ENCODE assay signal across 10 cellular contexts in genomic region chr12:2804390-2805145, GRCh38. TPM values are rescaled to one million over a fixed set of nuclear protein-coding genes. Genes with fewer than 3 reads are reported as not detected.
A peak's percentile ranks its signal among the peaks of the same experiment; 100 is the strongest.
DNase-seq lines count a peak whose midpoint lies in the region; ATAC-seq, FAIRE-seq and TF ChIP-seq lines count a peak whose summit lies in the region.
"Had no signal": no experiment of that assay in that cellular context is flagged by ENCODE, and none has a peak within 500 bp of the region (broad histone marks: within the 10 kb centered on the region; RNA-seq: fewer than 3 reads in every experiment).

No MANE protein-coding gene starts in this region.

- H3K27me3 ChIP-seq in endothelial cell of umbilical vein (ENCODE audit: control insufficient read depth in 2 of 2, insufficient read depth in 2 of 2, low read length in 2 of 2), result no peaks in the 10 kb centered on the region
- H3K27me3 ChIP-seq in naive thymus-derived CD4-positive, alpha-beta T cell (ENCODE audit: control insufficient read depth in 2 of 2, insufficient read depth in 2 of 2, low read length in 2 of 2), result no peaks in the 10 kb centered on the region

- POLR2A ChIA-PET in endothelial cell of umbilical vein (lab: Charles Lee), result interaction anchor here (1.1 kb wide), 1 partner anchor 9 kb away, joined by 3 read pairs; the partner anchor contains the start of gene ITFG2
- POLR2A ChIA-PET in naive thymus-derived CD4-positive, alpha-beta T cell (lab: Charles Lee), result interaction anchor here (1.1 kb wide), 1 partner anchor 9 kb away, joined by 3 read pairs; no protein-coding TSS in a partner anchor

- no peak overlapping the region for H2AFZ ChIP-seq in endothelial cell of umbilical vein (ENCODE audit: low read depth, low read length)

- H3K4me1 ChIP-seq in endothelial cell of umbilical vein (ENCODE audit: control insufficient read depth, extremely low read depth, insufficient read depth, low read length), result peaks cover 6% of the 10 kb centered on the region
- no peaks in the 10 kb centered on the region for H3K4me1 ChIP-seq in naive thymus-derived CD4-positive, alpha-beta T cell (ENCODE audit: control insufficient read depth in 2 of 2, insufficient read depth in 2 of 2, low read length in 2 of 2)

- no peak for TF ChIP-seq RAD21 in Ishikawa (IDR thresholded peaks at IDR 0.05; ENCODE audit: low read depth)

- no TSS peak for BruUV-seq in endothelial cell of umbilical vein (replicated peaks; lab: Mats Ljungman, UMichigan)

- TF ChIP-seq POLR2A in endothelial cell of umbilical vein (IDR thresholded peaks at IDR 0.05; ENCODE audit: low read depth, low read length), result no peak

- no peak overlapping the region for H3K4me2 ChIP-seq in endothelial cell of umbilical vein (ENCODE audit: insufficient read depth, low read length)

- TF ChIP-seq EP300 in Ishikawa (IDR thresholded peaks at IDR 0.05; ENCODE audit: borderline replicate concordance), result no peak

- DNase-seq in AG08396 (ENCODE audit: low spot score), result peak; percentile 77
- DNase-seq in endothelial cell of umbilical vein (ENCODE audit: low read depth, low spot score), result peak; percentile 35
- DNase-seq in naive thymus-derived CD4-positive, alpha-beta T cell, result no peak
- DNase-seq in NCI-H1436 treated with DMSO at 0.1 percent for 48 hours (lab: John Stamatoyannopoulos, UW), result no peak
- DNase-seq in SW 1271 (lab: John Stamatoyannopoulos, UW), result no peak
- DNase-seq: stimulated activated CD4-positive, alpha-beta T cell treated with anti-CD3 and anti-CD28 coated beads, Interleukin-2, amount 100 ng/mL, for 48 hours had no signal

- H3K9me3 ChIP-seq in endothelial cell of umbilical vein (replicated peaks; ENCODE audit: control insufficient read depth, insufficient read depth, low read length), result no peaks in the 10 kb centered on the region
- no peaks in the 10 kb centered on the region for H3K9me3 ChIP-seq in naive thymus-derived CD4-positive, alpha-beta T cell (ENCODE audit: control insufficient read depth in 2 of 3, low read length in 3 of 3)

- H3K36me3 Mint-ChIP-seq in naive thymus-derived CD4-positive, alpha-beta T cell, result peaks cover 11 to 41% (median 15%) of the 10 kb centered on the region in 5 donors

- H3K9ac ChIP-seq in endothelial cell of umbilical vein (replicated peaks; ENCODE audit: extremely low read depth, insufficient read depth, low read length), result no peak overlapping the region

- peak; percentile 60 for FAIRE-seq in endothelial cell of umbilical vein (lab: Jason Lieb, UNC)

- intact Hi-C loops in endothelial cell of umbilical vein (cut with micrococcal nuclease), result no loop called here
- intact Hi-C loops in naive thymus-derived CD4-positive, alpha-beta T cell (cut with micrococcal nuclease), result no loop called here

- no peak for ATAC-seq in naive thymus-derived CD4-positive, alpha-beta T cell
- ATAC-seq in GM21423 (IDR thresholded peaks at IDR 0.05; ENCODE audit: unreplicated experiment) (no peak), GM21390 (IDR thresholded peaks at IDR 0.05; ENCODE audit: unreplicated experiment) (no peak)

- dilution Hi-C loops in endothelial cell of umbilical vein (cut with MboI; ENCODE audit: extremely low pct_ligation_motif_present, low sequenced_read_pairs), result no loop called here

- no peaks in the 10 kb centered on the region for H3K4me1 Mint-ChIP-seq in naive thymus-derived CD4-positive, alpha-beta T cell

- no peaks in the 10 kb centered on the region for H3K9me1 ChIP-seq in endothelial cell of umbilical vein (replicated peaks; ENCODE audit: control insufficient read depth, extremely low read depth, insufficient read depth, low read length)

- no peak overlapping the region for H3K4me3 ChIP-seq in endothelial cell of umbilical vein (replicated peaks in 1 of 3; ENCODE audit: insufficient read depth in 1 of 3, low read depth in 1 of 3, low read length in 3 of 3)
- H3K4me3 ChIP-seq in naive thymus-derived CD4-positive, alpha-beta T cell (ENCODE audit: low read length), result no peak overlapping the region

- no peak for TF ChIP-seq CTCF in endothelial cell of umbilical vein (IDR thresholded peaks at IDR 0.05; ENCODE audit: extremely low read depth in 1 of 2, insufficient read depth in 1 of 2, low read depth in 1 of 2, low read length in 2 of 2)

- H3K27ac ChIP-seq in endothelial cell of umbilical vein (ENCODE audit: insufficient read depth, low read depth, low read length), result no peak overlapping the region
- H3K27ac ChIP-seq in naive thymus-derived CD4-positive, alpha-beta T cell (ENCODE audit: low read depth, low read length), result no peak overlapping the region

- peaks cover 20 to 36% of the 10 kb centered on the region in 2 experiments for H3K36me3 ChIP-seq in endothelial cell of umbilical vein (ENCODE audit: control insufficient read depth in 2 of 2, extremely low read depth in 1 of 2, insufficient read depth in 2 of 2, low read length in 2 of 2)
- H3K36me3 ChIP-seq in naive thymus-derived CD4-positive, alpha-beta T cell (ENCODE audit: control insufficient read depth in 2 of 3, insufficient read depth in 3 of 3, low read length in 3 of 3), result peaks cover 12 to 55% (median 19%) of the 10 kb centered on the region in 3 experiments

- H3K79me2 ChIP-seq in endothelial cell of umbilical vein (ENCODE audit: control insufficient read depth, insufficient read depth, low read length), result no peaks in the 10 kb centered on the region

- H3K27ac Mint-ChIP-seq in naive thymus-derived CD4-positive, alpha-beta T cell, result peak overlapping the region in 5 of 9 donors; percentile 34 to 75 (median 41)

- H4K20me1 ChIP-seq in endothelial cell of umbilical vein (replicated peaks; ENCODE audit: control insufficient read depth, extremely low read depth, insufficient read depth, low read length), result no peaks in the 10 kb centered on the region

- CTCF ChIA-PET in endothelial cell of umbilical vein (lab: Charles Lee), result interaction anchor here (1.1 to 1.3 kb wide), 2 partner anchors 8 to 9 kb away, joined by 4 to 11 read pairs; partner anchors contain the start of gene ITFG2
- CTCF ChIA-PET in naive thymus-derived CD4-positive, alpha-beta T cell (lab: Charles Lee), result no interaction called here

- no peaks in the 10 kb centered on the region for H3K9me3 Mint-ChIP-seq in naive thymus-derived CD4-positive, alpha-beta T cell

- no peaks in the 10 kb centered on the region for H3K27me3 Mint-ChIP-seq in naive thymus-derived CD4-positive, alpha-beta T cell

- H3K4me3 Mint-ChIP-seq in naive thymus-derived CD4-positive, alpha-beta T cell, result no peak overlapping the region

TF ChIP-seq in endothelial cell of umbilical vein, 7 proteins besides CTCF, POLR2A, EP300 and RAD21:
- no peak for TF ChIP-seq MAX (IDR thresholded peaks at IDR 0.05; ENCODE audit: insufficient read depth, insufficient read length)

RNA-seq across cellular contexts. Expression of gene ITFG2, which starts 7.9 kb away (rescaled TPM):
- total RNA-seq in endothelial cell of umbilical vein, result 31.9 and 34.5 TPM in 2 replicates
- polyA plus RNA-seq in endothelial cell of umbilical vein, result 25.0 TPM in 2 replicates
- 20.7 and 23.9 TPM in 2 replicates for polyA plus RNA-seq in endothelial cell of umbilical vein (2011; cell fraction: cytosol; rRNA removed)
- 77.7 and 85.8 TPM in 2 replicates for polyA plus RNA-seq in endothelial cell of umbilical vein (2011; cell fraction: nucleus; rRNA removed)
- 21.2 and 24.5 TPM in 2 replicates for polyA plus RNA-seq in endothelial cell of umbilical vein (2012)
- polyA minus RNA-seq in endothelial cell of umbilical vein, result 44.5 and 70.5 TPM in 2 replicates
- polyA minus RNA-seq in endothelial cell of umbilical vein (2011; cell fraction: cytosol; rRNA and poly(A)+ RNA removed), result 17.3 TPM
- 60.8 and 62.2 TPM in 2 replicates for polyA minus RNA-seq in endothelial cell of umbilical vein (2011; cell fraction: nucleus; rRNA and poly(A)+ RNA removed)
- total RNA-seq in naive thymus-derived CD4-positive, alpha-beta T cell, result 100 to 1,000 TPM in 2 of 5 experiments, 10 to 100 TPM in 3; 50.4 to 156 (median 95.6) TPM
- 10 to 100 TPM; 52.3 to 76.1 TPM for polyA plus RNA-seq in naive thymus-derived CD4-positive, alpha-beta T cell

RNA-seq across cellular contexts. Expression of gene FKBP4, which starts 9.8 kb away (rescaled TPM):
- total RNA-seq in endothelial cell of umbilical vein, result 74.1 and 85.6 TPM in 2 replicates
- 26.5 and 31.0 TPM in 2 replicates for polyA plus RNA-seq in endothelial cell of umbilical vein
- polyA plus RNA-seq in endothelial cell of umbilical vein (2011; cell fraction: cytosol; rRNA removed), result 42.4 and 48.7 TPM in 2 replicates
- polyA plus RNA-seq in endothelial cell of umbilical vein (2011; cell fraction: nucleus; rRNA removed), result 51.9 and 53.9 TPM in 2 replicates
- 76.5 and 84.5 TPM in 2 replicates for polyA plus RNA-seq in endothelial cell of umbilical vein (2012)
- polyA minus RNA-seq in endothelial cell of umbilical vein, result 37.4 and 42.8 TPM in 2 replicates
- 69.3 TPM for polyA minus RNA-seq in endothelial cell of umbilical vein (2011; cell fraction: cytosol; rRNA and poly(A)+ RNA removed)
- polyA minus RNA-seq in endothelial cell of umbilical vein (2011; cell fraction: nucleus; rRNA and poly(A)+ RNA removed), result 14.3 and 17.3 TPM in 2 replicates
- total RNA-seq in naive thymus-derived CD4-positive, alpha-beta T cell, result 10 to 100 TPM; 47.4 to 95.4 (median 54.6) TPM
- polyA plus RNA-seq in naive thymus-derived CD4-positive, alpha-beta T cell, result 10 to 100 TPM; 27.3 to 39.6 TPM

RNA-seq across cellular contexts. Expression of gene NRIP2, which starts 30.3 kb away (rescaled TPM):
- not detected in 2 replicates for total RNA-seq in endothelial cell of umbilical vein
- not detected in 2 replicates for polyA plus RNA-seq in endothelial cell of umbilical vein
- not detected in 2 replicates for polyA plus RNA-seq in endothelial cell of umbilical vein (2011; cell fraction: cytosol; rRNA removed)
- polyA plus RNA-seq in endothelial cell of umbilical vein (2011; cell fraction: nucleus; rRNA removed), result not detected in 2 replicates
- polyA plus RNA-seq in endothelial cell of umbilical vein (2012), result 0.83 and 0.87 TPM in 2 replicates
- polyA minus RNA-seq in endothelial cell of umbilical vein, result not detected in 2 replicates
- not detected for polyA minus RNA-seq in endothelial cell of umbilical vein (2011; cell fraction: cytosol; rRNA and poly(A)+ RNA removed)
- not detected in 2 replicates for polyA minus RNA-seq in endothelial cell of umbilical vein (2011; cell fraction: nucleus; rRNA and poly(A)+ RNA removed)
- total RNA-seq in naive thymus-derived CD4-positive, alpha-beta T cell, result not detected
- 1 to 10 TPM; 1.6 to 2.0 TPM for polyA plus RNA-seq in naive thymus-derived CD4-positive, alpha-beta T cell
- total RNA-seq: activated CD8-positive, alpha-beta memory T cell treated with anti-CD3 and anti-CD28 coated beads for 36 hours had no signal

RNA-seq across cellular contexts. Expression of gene TEX52, which starts 52.3 kb away (rescaled TPM):
- total RNA-seq in endothelial cell of umbilical vein, result not detected in 2 replicates
- not detected in 2 replicates for polyA plus RNA-seq in endothelial cell of umbilical vein
- not detected in 2 replicates for polyA plus RNA-seq in endothelial cell of umbilical vein (2011; cell fraction: cytosol; rRNA removed)
- polyA plus RNA-seq in endothelial cell of umbilical vein (2011; cell fraction: nucleus; rRNA removed), result not detected in 2 replicates
- polyA plus RNA-seq in endothelial cell of umbilical vein (2012), result not detected in 2 replicates
- polyA minus RNA-seq in endothelial cell of umbilical vein, result not detected in 2 replicates
- not detected for polyA minus RNA-seq in endothelial cell of umbilical vein (2011; cell fraction: cytosol; rRNA and poly(A)+ RNA removed)
- polyA minus RNA-seq in endothelial cell of umbilical vein (2011; cell fraction: nucleus; rRNA and poly(A)+ RNA removed), result not detected in 2 replicates
- total RNA-seq in naive thymus-derived CD4-positive, alpha-beta T cell, result not detected
- not detected for polyA plus RNA-seq in naive thymus-derived CD4-positive, alpha-beta T cell
- total RNA-seq: activated CD8-positive, alpha-beta memory T cell treated with anti-CD3 and anti-CD28 coated beads for 36 hours had no signal

Comparison
In these comparisons a context has a peak if more than half of its experiments do, and no peak if none do; other contexts are left out.
1. DNase-seq: peak in AG08396 (single experiment) and endothelial cell of umbilical vein (single experiment); none in naive thymus-derived CD4-positive, alpha-beta T cell (0 of 9), NCI-H1436 treated with DMSO at 0.1 percent for 48 hours (single experiment) and SW 1271 (0 of 2).